Comparison of ENCODE assay signal across 8 cellular contexts in genomic region chr19:45769054-45769782, GRCh38. TPM values are rescaled to one million over a fixed set of nuclear protein-coding genes. Genes with fewer than 3 reads are reported as not detected.
DNase-seq lines count a peak whose midpoint lies in the region; ATAC-seq and TF ChIP-seq lines count a peak whose summit lies in the region.

Gene SIX5 (minus strand): TSS chr19:45769252. CDS start chr19:45768844, 408 bp downstream.

- ATAC-seq in GM19043 (IDR thresholded peaks at IDR 0.05; ENCODE audit: low read depth, unreplicated experiment) (peak; percentile 45), HG03354 (IDR thresholded peaks at IDR 0.05; ENCODE audit: poor library complexity, severe bottlenecking, unreplicated experiment) (peak; percentile 59)

- DNase-seq in AG20443 (ENCODE audit: low spot score) (peak; percentile 98), NCI-H460 (ENCODE audit: extremely low read depth, low read depth) (peak; percentile 96), colonic mucosa (peak; percentile 99), left kidney (ENCODE audit: low read depth, low spot score) (peak; percentile 99)
- DNase-seq in activated CD4-positive, alpha-beta T cell treated with anti-CD3 and anti-CD28 coated beads for 48 hours, result peak; percentile 98
- peak; percentile 97 for DNase-seq in stimulated activated CD4-positive, alpha-beta T cell treated with anti-CD3 and anti-CD28 coated beads, Interleukin-1b, Interleukin-23, amount 100 ng/mL, for 48 hours

- H3K27ac ChIP-seq in colonic mucosa, result peak within 1 kb of the TSS; percentile 97

- no peaks in the 10 kb centered on the region for H3K27me3 ChIP-seq in colonic mucosa

- H3K4me1 ChIP-seq in colonic mucosa, result peaks cover 8% of the 10 kb centered on the region

- H3K9ac ChIP-seq in colonic mucosa (ENCODE audit: low read depth in 2 of 2, low read length in 2 of 2), result peak within 1 kb of the TSS; percentile 94 to 95

- H3K4me3 ChIP-seq in colonic mucosa, result peak within 1 kb of the TSS; percentile 77

- intact Hi-C loops in colonic mucosa (cut with DNase I), result loop anchor here (5.0 kb wide), 2 partner anchors 52 to 77 kb away; partner anchors contain the start of genes QPCTL and SNRPD2

- no peaks in the 10 kb centered on the region for H3K36me3 ChIP-seq in colonic mucosa

- no peaks in the 10 kb centered on the region for H3K9me3 ChIP-seq in colonic mucosa

- TF ChIP-seq CTCF in colonic mucosa (IDR thresholded peaks at IDR 0.05), result no peak

RNA-seq across cellular contexts. Expression of gene SIX5, which starts in this region (rescaled TPM):
- 10.3 and 13.3 TPM in 2 replicates for total RNA-seq in NCI-H460 (2014; rRNA removed; shearing (Covaris generic))
- polyA plus RNA-seq in NCI-H460 (2014; cell fraction: nucleus; rRNA removed), result 20.2 and 24.9 TPM in 2 replicates
- total RNA-seq in colonic mucosa, result 10 to 100 TPM; 11.0 to 15.8 TPM

Comparison
In these comparisons a context has a peak if more than half of its experiments do, and no peak if none do; other contexts are left out.
1. Peak in every context shown above with its lines: DNase-seq, ATAC-seq, H3K4me3 ChIP-seq and H3K27ac ChIP-seq.